Comparison of ENCODE assay signal across 25 cellular contexts in genomic region chr11:131640320-131640719, GRCh38.
"Had no signal": no experiment of that assay in that cellular context is flagged by ENCODE, and none has a peak within 500 bp of the region (broad histone marks: within the 10 kb centered on the region; RNA-seq: fewer than 3 reads in every experiment).

No MANE protein-coding gene starts in this region.

- H3K4me3 ChIP-seq: esophagus squamous epithelium, heart left ventricle, right lobe of liver, skin epidermis, thoracic aorta, vagina had no signal

- H3K27me3 ChIP-seq: esophagus squamous epithelium, heart left ventricle, right lobe of liver, vagina had no signal

- H3K36me3 ChIP-seq: esophagus squamous epithelium, heart left ventricle, right lobe of liver, thoracic aorta, vagina had no signal

- H3K79me2 ChIP-seq: parathyroid adenoma had no signal

- H3K27ac Mint-ChIP-seq: activated B cell treated with CpG ODN at 0.5 μM for 24 hours; activated CD4-positive, alpha-beta T cell treated with anti-CD3 and anti-CD28 coated beads for 36 hours; activated naive CD8-positive, alpha-beta T cell treated with anti-CD3 and anti-CD28 coated beads for 36 hours; activated T-cell treated with anti-CD3 and anti-CD28 coated beads, Interleukin-2, amount 50 U/mL, for 24 hours; activated T-helper 17 cell treated with anti-CD3 and anti-CD28 coated beads, Interleukin-2, amount 50 U/mL, for 72 hours; effector memory CD8-positive, alpha-beta T cell; nephron; stimulated activated naive B cell treated with anti-CD40 and anti-IgM and Interleukin-4, amounts not matched to agents 10 μg/mL and 1 μg/mL and 100 μg/mL, for 72 hours; type B pancreatic cell had no signal

- H3K4me3 Mint-ChIP-seq: activated B cell treated with CpG ODN at 0.5 μM for 24 hours; activated CD4-positive, alpha-beta T cell treated with anti-CD3 and anti-CD28 coated beads for 36 hours; activated naive CD8-positive, alpha-beta T cell treated with anti-CD3 and anti-CD28 coated beads for 36 hours; activated T-cell treated with anti-CD3 and anti-CD28 coated beads, Interleukin-2, amount 50 U/mL, for 24 hours; activated T-helper 17 cell treated with anti-CD3 and anti-CD28 coated beads, Interleukin-2, amount 50 U/mL, for 72 hours; effector memory CD8-positive, alpha-beta T cell; nephron; stimulated activated naive B cell treated with anti-CD40 and anti-IgM and Interleukin-4, amounts not matched to agents 10 μg/mL and 1 μg/mL and 100 μg/mL, for 72 hours; type B pancreatic cell had no signal

- DNase-seq: activated B cell treated with CpG ODN at 0.5 μM for 24 hours; activated CD4-positive, alpha-beta T cell treated with anti-CD3 and anti-CD28 coated beads for 36 hours; activated CD4-positive, alpha-beta T cell treated with anti-CD3 and anti-CD28 coated beads, Interleukin-2, amount 50 U/mL, for 4 hours; activated CD8-positive, alpha-beta memory T cell treated with anti-CD3 and anti-CD28 coated beads for 24 hours; activated CD8-positive, alpha-beta memory T cell treated with anti-CD3 and anti-CD28 coated beads, Interleukin-2, amount 50 U/mL, for 4 hours; activated naive CD4-positive, alpha-beta T cell; activated naive CD8-positive, alpha-beta T cell treated with anti-CD3 and anti-CD28 coated beads for 36 hours; activated T-cell treated with anti-CD3 and anti-CD28 coated beads, Interleukin-2, amount 50 U/mL, for 24 hours; central memory CD4-positive, alpha-beta T cell; effector memory CD8-positive, alpha-beta T cell; esophagus squamous epithelium; heart left ventricle; nucleus accumbens; right lobe of liver; stimulated activated CD4-positive, alpha-beta T cell treated with anti-CD3 and anti-CD28 coated beads, Interleukin-2, amount 100 ng/mL, for 48 hours; stimulated activated CD8-positive, alpha-beta memory T cell treated with anti-CD3 and anti-CD28 coated beads, Interleukin-4, amount 100 ng/mL, for 48 hours; stimulated activated naive B cell treated with anti-CD40 and anti-IgM and Interleukin-4, amounts not matched to agents 10 μg/mL and 1 μg/mL and 100 μg/mL, for 72 hours; T1000 had no signal

- H2AFZ ChIP-seq: parathyroid adenoma had no signal

- H3K9me3 ChIP-seq: esophagus squamous epithelium, heart left ventricle, right lobe of liver, thoracic aorta, vagina had no signal

- H3K27ac ChIP-seq: esophagus squamous epithelium, heart left ventricle, parathyroid adenoma, right lobe of liver, skin epidermis, thoracic aorta, vagina had no signal

- H3K27me3 Mint-ChIP-seq: activated CD4-positive, alpha-beta T cell treated with anti-CD3 and anti-CD28 coated beads for 36 hours; activated naive CD8-positive, alpha-beta T cell treated with anti-CD3 and anti-CD28 coated beads for 36 hours; activated T-cell treated with anti-CD3 and anti-CD28 coated beads, Interleukin-2, amount 50 U/mL, for 24 hours; effector memory CD8-positive, alpha-beta T cell; stimulated activated naive B cell treated with anti-CD40 and anti-IgM and Interleukin-4, amounts not matched to agents 10 μg/mL and 1 μg/mL and 100 μg/mL, for 72 hours had no signal

- H3K4me1 ChIP-seq: esophagus squamous epithelium, heart left ventricle, parathyroid adenoma, right lobe of liver, vagina had no signal

- ATAC-seq: activated CD4-positive, alpha-beta T cell treated with anti-CD3 and anti-CD28 coated beads for 36 hours; activated T-helper 17 cell treated with anti-CD3 and anti-CD28 coated beads, Interleukin-2, amount 50 U/mL, for 72 hours; effector memory CD8-positive, alpha-beta T cell; heart left ventricle; right lobe of liver; stimulated activated naive B cell treated with anti-CD40 and anti-IgM and Interleukin-4, amounts not matched to agents 10 μg/mL and 1 μg/mL and 100 μg/mL, for 72 hours had no signal

- H3K36me3 Mint-ChIP-seq: activated naive CD8-positive, alpha-beta T cell treated with anti-CD3 and anti-CD28 coated beads for 36 hours; stimulated activated naive B cell treated with anti-CD40 and anti-IgM and Interleukin-4, amounts not matched to agents 10 μg/mL and 1 μg/mL and 100 μg/mL, for 72 hours; type B pancreatic cell had no signal

- H3K4me1 Mint-ChIP-seq: activated B cell treated with CpG ODN at 0.5 μM for 24 hours; activated CD4-positive, alpha-beta T cell treated with anti-CD3 and anti-CD28 coated beads for 36 hours; activated naive CD8-positive, alpha-beta T cell treated with anti-CD3 and anti-CD28 coated beads for 36 hours; activated T-helper 17 cell treated with anti-CD3 and anti-CD28 coated beads, Interleukin-2, amount 50 U/mL, for 72 hours had no signal

- H3K9ac ChIP-seq: parathyroid adenoma had no signal

- H3K9me3 Mint-ChIP-seq: activated B cell treated with CpG ODN at 0.5 μM for 24 hours; activated naive CD8-positive, alpha-beta T cell treated with anti-CD3 and anti-CD28 coated beads for 36 hours; activated T-cell treated with anti-CD3 and anti-CD28 coated beads, Interleukin-2, amount 50 U/mL, for 24 hours; nephron; stimulated activated naive B cell treated with anti-CD40 and anti-IgM and Interleukin-4, amounts not matched to agents 10 μg/mL and 1 μg/mL and 100 μg/mL, for 72 hours; type B pancreatic cell had no signal
